8 cellular contexts compared by ENCODE assay signal in the genomic region with DNA sequence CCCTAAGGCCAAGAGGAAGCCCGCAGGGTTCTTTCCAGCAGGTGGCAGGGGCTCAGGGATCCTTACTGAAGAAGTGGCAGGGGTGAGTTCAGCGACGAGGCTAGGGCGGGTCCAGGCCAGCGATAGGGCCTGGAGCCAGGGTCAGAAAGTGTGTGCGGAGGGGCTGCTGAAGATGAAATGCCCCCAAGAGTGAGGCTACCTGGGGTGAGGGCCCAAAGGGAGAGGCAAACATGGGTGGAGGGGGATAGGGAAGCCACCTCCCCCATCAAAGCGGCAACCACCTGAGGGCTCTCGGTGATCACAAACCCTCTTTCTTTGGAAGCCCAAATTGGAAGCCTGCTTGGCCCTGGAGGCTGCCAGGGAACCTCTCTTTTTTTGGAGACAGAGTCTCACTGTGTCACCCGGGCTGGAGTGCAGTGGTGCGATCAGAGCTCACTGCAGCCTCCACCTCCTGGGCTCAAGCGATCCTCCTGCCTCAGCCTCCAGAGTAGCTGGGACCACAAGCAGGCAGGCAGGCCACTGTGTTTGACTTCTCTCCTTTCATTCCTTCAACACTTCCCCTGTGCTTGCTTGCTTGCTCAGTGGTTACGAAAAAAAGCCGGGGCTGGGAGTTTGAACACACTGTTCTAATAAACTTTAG. TPM values are rescaled to one million over a fixed set of nuclear protein-coding genes. Genes with fewer than 3 reads are reported as not detected.
DNase-seq lines count a peak whose midpoint lies in the region; ATAC-seq and TF ChIP-seq lines count a peak whose summit lies in the region.

No MANE protein-coding gene starts in this region.

- no peaks in the 10 kb centered on the region for H3K27me3 ChIP-seq in SJCRH30
- no peaks in the 10 kb centered on the region for H3K27me3 ChIP-seq in esophagus muscularis mucosa
- no peaks in the 10 kb centered on the region for H3K27me3 ChIP-seq in rectal smooth muscle tissue (ENCODE audit: control insufficient read depth, insufficient read depth, low read length)

- H3K4me3 ChIP-seq in GM12875 (ENCODE audit: low read depth, low read length) (peak overlapping the region; percentile 47), SJCRH30 (peak overlapping the region; percentile 52), esophagus muscularis mucosa (peak overlapping the region; percentile 55 to 59 (median 58)), rectal smooth muscle tissue (ENCODE audit: low read length) (peak overlapping the region; percentile 63)

- H3K4me1 ChIP-seq in SJCRH30: peaks cover 2% of the 10 kb centered on the region; the same call in 1 of the 2 replicates
- H3K4me1 ChIP-seq in esophagus muscularis mucosa: peaks cover 15 to 26% (median 24%) of the 10 kb centered on the region in 4 donors
- H3K4me1 ChIP-seq in rectal smooth muscle tissue (ENCODE audit: control insufficient read depth, insufficient read depth, low read length): peaks cover 7% of the 10 kb centered on the region

- DNase-seq in SJCRH30 (no peak), esophagus muscularis mucosa (ENCODE audit: extremely low spot score) (no peak), dermis blood vessel endothelial cell (no peak)
- DNase-seq in activated CD8-positive, alpha-beta memory T cell treated with anti-CD3 and anti-CD28 coated beads, Interleukin-2, amount 50 U/mL, for 48 hours: no peak

- ATAC-seq in HG03460 (IDR thresholded peaks at IDR 0.05; ENCODE audit: unreplicated experiment): no peak
- no peak for ATAC-seq in GM18517 (IDR thresholded peaks at IDR 0.05; ENCODE audit: unreplicated experiment)

- H3K27ac ChIP-seq in SJCRH30 (no peak overlapping the region), esophagus muscularis mucosa (replicated peaks in 1 of 4) (peak overlapping the region in 3 of 4 donors; percentile 67 to 80 (median 75)), rectal smooth muscle tissue (ENCODE audit: low read depth, low read length) (no peak overlapping the region)

- H3K36me3 ChIP-seq in SJCRH30 (peaks cover 10% of the 10 kb centered on the region; the same call in 1 of the 2 replicates), esophagus muscularis mucosa (peaks cover 30 to 39% (median 38%) of the 10 kb centered on the region in 4 donors), rectal smooth muscle tissue (ENCODE audit: control insufficient read depth, insufficient read depth, low read length) (peaks cover 12% of the 10 kb centered on the region)

- no peak for TF ChIP-seq CTCF in GM12875 (IDR thresholded peaks at IDR 0.05; ENCODE audit: borderline replicate concordance, insufficient read depth, low read depth, low read length)
- TF ChIP-seq CTCF in esophagus muscularis mucosa (IDR thresholded peaks at IDR 0.05): no peak

- intact Hi-C loops in esophagus muscularis mucosa (cut with DNase I): no loop called here

- no peak overlapping the region for H3K9ac ChIP-seq in rectal smooth muscle tissue (ENCODE audit: low read length)

- WGBS in esophagus muscularis mucosa: 50% methylated on average over 12 of the region's 13 CpGs

- H3K9me3 ChIP-seq in SJCRH30 (replicated peaks): no peaks in the 10 kb centered on the region
- no peaks in the 10 kb centered on the region for H3K9me3 ChIP-seq in esophagus muscularis mucosa

- no peak for TF ChIP-seq POLR2A in esophagus muscularis mucosa (IDR thresholded peaks at IDR 0.05; ENCODE audit: low read depth)

- no peak for TF ChIP-seq EP300 in esophagus muscularis mucosa (IDR thresholded peaks at IDR 0.05)

RNA-seq across cellular contexts. Expression of gene ATP8B3, which starts 1.2 kb away (rescaled TPM):
- total RNA-seq in SJCRH30 (2014; rRNA removed; shearing (Covaris generic)): 0.08 TPM in 1 of 2 replicates, not detected in the other
- total RNA-seq in esophagus muscularis mucosa (under 1 TPM; 0.19 to 0.92 (median 0.66) TPM), dermis blood vessel endothelial cell (0.85 and 1.2 TPM in 2 replicates)

RNA-seq across cellular contexts. Expression of gene REXO1, which starts 35.0 kb away (rescaled TPM):
- total RNA-seq in SJCRH30 (2014; rRNA removed; shearing (Covaris generic)): 17.7 and 19.1 TPM in 2 replicates
- total RNA-seq in esophagus muscularis mucosa: 10 to 100 TPM; 16.2 to 36.0 (median 26.1) TPM
- 8.7 and 14.0 TPM in 2 replicates for total RNA-seq in dermis blood vessel endothelial cell

RNA-seq across cellular contexts. Expression of gene KLF16, which starts 50.1 kb away (rescaled TPM):
- 5.1 and 5.8 TPM in 2 replicates for total RNA-seq in SJCRH30 (2014; rRNA removed; shearing (Covaris generic))
- total RNA-seq in esophagus muscularis mucosa (10 to 100 TPM in 1 of 4 donors, 1 to 10 TPM in 3; 2.5 to 10.8 (median 8.5) TPM), dermis blood vessel endothelial cell (5.3 and 9.5 TPM in 2 replicates)

Comparison
In these comparisons a context has a peak if more than half of its experiments do, and no peak if none do; other contexts are left out.
1. H3K27ac ChIP-seq: peak in esophagus muscularis mucosa (3 of 4); none in SJCRH30 (single experiment) and rectal smooth muscle tissue (single experiment).
2. Peak in every context shown above with its lines, with median percentiles within 50 percentile points of each other: H3K4me3 ChIP-seq.